12 cellular contexts compared by ENCODE assay signal in the genomic region with DNA sequence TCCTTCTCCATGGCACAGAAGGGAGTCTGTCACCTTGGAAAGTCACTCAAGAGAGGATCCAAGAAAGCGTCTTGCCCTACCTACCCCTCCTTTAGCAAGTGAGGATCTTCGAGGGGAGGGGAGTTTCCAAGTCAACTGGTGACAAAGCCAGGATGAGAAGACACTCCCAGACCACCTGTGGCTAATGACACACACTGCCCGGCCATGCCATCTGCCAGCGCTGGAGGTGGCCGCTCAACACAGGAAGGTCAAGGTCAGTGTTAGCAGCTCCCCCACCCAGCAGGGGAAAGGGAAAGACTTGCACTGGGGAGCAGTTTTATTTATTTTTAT. TPM values are rescaled to one million over a fixed set of nuclear protein-coding genes. Genes with fewer than 3 reads are reported as not detected.
DNase-seq lines count a peak whose midpoint lies in the region; ATAC-seq, FAIRE-seq and TF ChIP-seq lines count a peak whose summit lies in the region.
"Had no signal": no experiment of that assay in that cellular context is flagged by ENCODE, and none has a peak within 500 bp of the region (broad histone marks: within the 10 kb centered on the region; RNA-seq: fewer than 3 reads in every experiment).

No MANE protein-coding gene starts in this region.

- H3K27ac ChIP-seq in CD4-positive, alpha-beta T cell (ENCODE audit: low read depth, low read length): no peak overlapping the region
- H3K27ac ChIP-seq in dorsolateral prefrontal cortex: peak overlapping the region in 50 of 59 donors; percentile 1 to 97 (median 88)
- peak overlapping the region; percentile 56 for H3K27ac ChIP-seq in parathyroid adenoma

- no peaks in the 10 kb centered on the region for H3K9me3 Mint-ChIP-seq in CD4-positive, alpha-beta T cell

- H2AFZ ChIP-seq in parathyroid adenoma: no peak overlapping the region

- H3K36me3 Mint-ChIP-seq in CD4-positive, alpha-beta T cell (ENCODE audit: low read depth): peaks cover 39% of the 10 kb centered on the region

- no peaks in the 10 kb centered on the region for H3K27me3 ChIP-seq in CD4-positive, alpha-beta T cell (ENCODE audit: control insufficient read depth, insufficient read depth, low read length)
- H3K27me3 ChIP-seq in dorsolateral prefrontal cortex (no peaks in the 10 kb centered on the region), parathyroid adenoma (ENCODE audit: control insufficient read depth, insufficient read depth, low read length) (no peaks in the 10 kb centered on the region)
- H3K27me3 ChIP-seq: adrenal gland had no signal

- peaks cover 2% of the 10 kb centered on the region for H3K79me2 ChIP-seq in parathyroid adenoma

- DNase-seq in CD4-positive, alpha-beta T cell: no peak
- peak; percentile 20 for DNase-seq in HT1080 (ENCODE audit: low read depth)
- DNase-seq in dorsolateral prefrontal cortex: peak in 1 of 10 donors; percentile 77
- no peak for DNase-seq in HCEC 1CT
- DNase-seq in H54 (ENCODE audit: insufficient read length, low spot score): no peak
- no peak for DNase-seq in globus pallidus (ENCODE audit: low spot score)
- DNase-seq: DMS153; NCI-H187; stimulated activated CD8-positive, alpha-beta memory T cell treated with anti-CD3 and anti-CD28 coated beads, Interleukin-4, amount 100 ng/mL, for 48 hours had no signal

- no peaks in the 10 kb centered on the region for H3K27me3 Mint-ChIP-seq in CD4-positive, alpha-beta T cell

- H3K4me3 ChIP-seq in dorsolateral prefrontal cortex (peak overlapping the region in 1 of 59 donors; percentile 17), parathyroid adenoma (ENCODE audit: low read depth, low read length) (no peak overlapping the region)
- H3K4me3 ChIP-seq: adrenal gland, K562 had no signal

- CTCF ChIA-PET in CD4-positive, alpha-beta T cell (lab: Charles Lee): interaction anchor here (2.2 kb wide), 1 partner anchor 20 kb away, joined by 8 read pairs; no protein-coding TSS in a partner anchor

- intact Hi-C loops in CD4-positive, alpha-beta T cell (cut with DNase I, micrococcal nuclease): no loop called here
- intact Hi-C loops in dorsolateral prefrontal cortex (cut with DNase I): loop anchor here in 1 of 2 donors (2.0 kb wide), 1 partner anchor 165 kb away; a partner anchor contains a TSS

- H3K36me3 ChIP-seq in parathyroid adenoma (ENCODE audit: control insufficient read depth, insufficient read depth, low read length): no peaks in the 10 kb centered on the region
- H3K36me3 ChIP-seq: adrenal gland had no signal

- H3K4me3 Mint-ChIP-seq in CD4-positive, alpha-beta T cell: no peak overlapping the region

- H3K4me2 ChIP-seq in parathyroid adenoma (ENCODE audit: low read length): no peak overlapping the region

- H3K27ac Mint-ChIP-seq in CD4-positive, alpha-beta T cell: peak overlapping the region; percentile 97

- POLR2A ChIA-PET in CD4-positive, alpha-beta T cell (lab: Charles Lee): interaction anchor here (0.8 to 2.5 kb wide), 2 partner anchors 58 to 165 kb away, joined by 5 to 9 read pairs; a partner anchor contains a TSS

- no peak for ATAC-seq in CD4-positive, alpha-beta T cell (ENCODE audit: poor library complexity)
- ATAC-seq: K562 had no signal

- no peak for FAIRE-seq in H54 (lab: Jason Lieb, UNC)
- FAIRE-seq: K562 had no signal

- H3K9me3 ChIP-seq in CD4-positive, alpha-beta T cell (ENCODE audit: control insufficient read depth, low read length): no peaks in the 10 kb centered on the region
- H3K9me3 ChIP-seq in parathyroid adenoma (ENCODE audit: control insufficient read depth, low read length): no peaks in the 10 kb centered on the region
- H3K9me3 ChIP-seq: adrenal gland had no signal

- no peak overlapping the region for H3K9ac ChIP-seq in parathyroid adenoma

- no peak for TF ChIP-seq POLR2A in H54 (IDR thresholded peaks at IDR 0.05; ENCODE audit: low read depth, low read length)

- peaks cover 7% of the 10 kb centered on the region for H3K4me1 ChIP-seq in parathyroid adenoma

- peaks cover 63% of the 10 kb centered on the region for H3K4me1 Mint-ChIP-seq in CD4-positive, alpha-beta T cell (ENCODE audit: low read depth)

- no peak for TF ChIP-seq CTCF in CD4-positive, alpha-beta T cell (IDR thresholded peaks at IDR 0.05)
- TF ChIP-seq CTCF in dorsolateral prefrontal cortex (IDR thresholded peaks at IDR 0.05 in 54 of 56, conservative IDR thresholded peaks at IDR 0.05 in 2 of 56; ENCODE audit: low read depth in 1 of 56, partially characterized antibody in 56 of 56): no peak
- no peak for TF ChIP-seq CTCF in parathyroid adenoma (IDR thresholded peaks at IDR 0.05)

RNA-seq across cellular contexts. Expression of a gene that starts 41.3 kb away (rescaled TPM):
- 10 to 100 TPM; 26.8 to 31.5 TPM for total RNA-seq in CD4-positive, alpha-beta T cell
- 36.3 and 52.5 TPM in 2 replicates for total RNA-seq in HT1080 (2014; rRNA removed; shearing (Covaris generic))
- 82.4 and 104 TPM in 2 replicates for polyA plus RNA-seq in HT1080 (2015; cell fraction: cytosol; rRNA removed)
- polyA plus RNA-seq in HT1080 (2015; cell fraction: nucleus; rRNA removed): 43.9 and 44.4 TPM in 2 replicates
- total RNA-seq in dorsolateral prefrontal cortex: 10 to 100 TPM in 6 of 120 experiments, 1 to 10 TPM in 114; 1.8 to 15.7 (median 5.8) TPM
